Comparison of ENCODE assay signal across 26 cellular contexts in genomic region chr10:132599712-132600111, GRCh38.
"Had no signal": no experiment of that assay in that cellular context is flagged by ENCODE, and none has a peak within 500 bp of the region (broad histone marks: within the 10 kb centered on the region; RNA-seq: fewer than 3 reads in every experiment).

No MANE protein-coding gene starts in this region.

- H3K4me1 ChIP-seq: suprapubic skin, upper lobe of right lung had no signal

- H3K27ac Mint-ChIP-seq: nephron progenitor cell; stimulated activated naive B cell treated with anti-CD40 and anti-IgM and Interleukin-4, amounts not matched to agents 10 μg/mL and 1 μg/mL and 100 μg/mL, for 72 hours; stimulated activated naive CD8-positive, alpha-beta T cell treated with anti-CD3 and anti-CD28 coated beads, Interleukin-15, Interleukin-2, amounts not matched to agents 100 ng/mL and 50 ng/mL, for 24 hours had no signal

- H3K4me2 ChIP-seq: hepatocyte had no signal

- ATAC-seq: gastrocnemius medialis; heart left ventricle; left ventricle myocardium superior; naive thymus-derived CD8-positive, alpha-beta T cell; psoas muscle; right cardiac atrium; stimulated activated naive B cell treated with anti-CD40 and anti-IgM and Interleukin-4, amounts not matched to agents 10 μg/mL and 1 μg/mL and 100 μg/mL, for 72 hours; upper lobe of right lung had no signal

- H2AFZ ChIP-seq: hepatocyte had no signal

- H3K9me3 ChIP-seq: gastrocnemius medialis, ovary, psoas muscle, suprapubic skin, transverse colon, uterus had no signal

- H3K4me3 Mint-ChIP-seq: naive thymus-derived CD8-positive, alpha-beta T cell; nephron progenitor cell; stimulated activated naive B cell treated with anti-CD40 and anti-IgM and Interleukin-4, amounts not matched to agents 10 μg/mL and 1 μg/mL and 100 μg/mL, for 72 hours; stimulated activated naive CD8-positive, alpha-beta T cell treated with anti-CD3 and anti-CD28 coated beads, Interleukin-15, Interleukin-2, amounts not matched to agents 100 ng/mL and 50 ng/mL, for 24 hours had no signal

- H3K36me3 ChIP-seq: gastrocnemius medialis, heart left ventricle, ovary, suprapubic skin, transverse colon, upper lobe of right lung, uterus had no signal

- H3K27me3 Mint-ChIP-seq: naive thymus-derived CD8-positive, alpha-beta T cell; stimulated activated naive B cell treated with anti-CD40 and anti-IgM and Interleukin-4, amounts not matched to agents 10 μg/mL and 1 μg/mL and 100 μg/mL, for 72 hours; stimulated activated naive CD8-positive, alpha-beta T cell treated with anti-CD3 and anti-CD28 coated beads, Interleukin-15, Interleukin-2, amounts not matched to agents 100 ng/mL and 50 ng/mL, for 24 hours had no signal

- H3K27ac ChIP-seq: dorsolateral prefrontal cortex, gastrocnemius medialis, heart left ventricle, ovary, psoas muscle, skin epidermis, suprapubic skin, transverse colon, upper lobe of right lung, uterus had no signal

- H3K27me3 ChIP-seq: dorsolateral prefrontal cortex, gastrocnemius medialis, heart left ventricle, hepatocyte, ovary, suprapubic skin, transverse colon, upper lobe of right lung, uterus had no signal

- DNase-seq: cerebellar nuclear complex; dorsolateral prefrontal cortex; effector CD4-positive, alpha-beta T cell; foreskin fibroblast; gastrocnemius medialis; heart left ventricle; left colon; left ventricle myocardium superior; mesendoderm; nephron progenitor cell; occipital lobe; psoas muscle; right cardiac atrium; stimulated activated CD4-positive, alpha-beta T cell treated with anti-CD3 and anti-CD28 coated beads, Interleukin-15, amount 100 ng/mL, for 24 hours; stimulated activated CD4-positive, alpha-beta T cell treated with anti-CD3 and anti-CD28 coated beads, Interleukin-2, amount 100 ng/mL, for 48 hours; stimulated activated naive B cell treated with anti-CD40 and anti-IgM and Interleukin-4, amounts not matched to agents 10 μg/mL and 1 μg/mL and 100 μg/mL, for 72 hours; transverse colon; upper lobe of right lung; uterus had no signal

- H3K4me3 ChIP-seq: dorsolateral prefrontal cortex, gastrocnemius medialis, heart left ventricle, hepatocyte, lung, ovary, psoas muscle, skin epidermis, suprapubic skin, transverse colon, upper lobe of right lung, uterus had no signal
